In the genomic region with DNA sequence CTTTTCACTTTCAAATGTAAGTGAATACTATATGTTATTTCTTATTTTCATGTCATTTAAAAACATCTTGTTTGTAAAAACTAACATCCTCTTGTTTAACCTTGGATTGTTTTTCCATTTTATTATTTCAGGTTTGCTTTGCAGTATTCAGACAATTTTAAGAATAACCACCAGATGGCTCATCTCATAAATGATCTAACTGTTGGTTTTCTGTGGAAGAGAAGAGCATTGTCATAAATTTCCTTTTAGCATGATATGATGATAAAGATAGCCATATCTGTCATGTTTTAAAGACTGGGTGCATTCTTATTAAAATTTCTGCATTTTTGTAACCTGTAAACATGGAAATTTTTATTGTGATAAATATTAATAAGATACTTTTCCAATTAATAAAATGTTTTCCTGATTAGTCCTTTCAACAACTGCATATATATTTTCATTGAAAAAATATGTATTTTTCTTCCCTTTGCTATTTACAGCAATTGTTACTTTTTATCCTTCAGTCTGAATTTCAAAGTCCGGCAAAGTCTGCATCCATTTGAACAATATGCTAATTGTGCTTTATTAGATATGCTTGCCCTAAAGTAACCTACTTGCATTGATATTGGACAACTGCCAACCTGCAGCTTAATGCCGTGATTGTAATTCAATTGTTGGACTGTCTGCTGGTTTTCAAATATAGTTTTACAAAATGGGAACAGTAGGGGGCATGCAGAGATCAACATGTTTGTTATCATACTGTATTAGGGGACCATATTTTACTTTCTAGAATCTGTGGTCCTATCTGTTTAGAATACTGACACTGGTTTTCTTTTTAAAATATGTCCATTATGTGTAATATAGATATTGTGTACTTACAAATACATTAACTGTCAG, we compare ENCODE assay signal across 8 cellular contexts.
DNase-seq lines count a peak whose midpoint lies in the region; ATAC-seq and TF ChIP-seq lines count a peak whose summit lies in the region.

No MANE protein-coding gene starts in this region.

- H3K36me3 ChIP-seq in OCI-LY7 (ENCODE audit: insufficient read depth, low read length) (no peaks in the 10 kb centered on the region), stomach (no peaks in the 10 kb centered on the region)

- no peaks in the 10 kb centered on the region for H4K20me1 ChIP-seq in OCI-LY7 (ENCODE audit: insufficient read depth, low read length)

- no peaks in the 10 kb centered on the region for H3K27me3 ChIP-seq in stomach

- H3K27me3 Mint-ChIP-seq in stimulated activated naive CD8-positive, alpha-beta T cell treated with anti-CD3 and anti-CD28 coated beads, Interleukin-15, amount 100 ng/mL, for 72 hours: no peaks in the 10 kb centered on the region

- H3K27ac Mint-ChIP-seq in stimulated activated naive CD8-positive, alpha-beta T cell treated with anti-CD3 and anti-CD28 coated beads, Interleukin-15, amount 100 ng/mL, for 72 hours: no peak overlapping the region

- no peak for TF ChIP-seq EP300 in stomach (IDR thresholded peaks at IDR 0.05)

- H3K4me3 ChIP-seq in AG10803 (ENCODE audit: low read length) (no peak overlapping the region), OCI-LY7 (ENCODE audit: low read depth, low read length, poor library complexity, severe bottlenecking) (no peak overlapping the region), stomach (no peak overlapping the region)
- H3K4me3 ChIP-seq in Jurkat, Clone E6-1 (ENCODE audit: low read length): no peak overlapping the region

- H3K4me2 ChIP-seq in OCI-LY7 (ENCODE audit: low read length): no peak overlapping the region

- H3K4me3 Mint-ChIP-seq in stimulated activated naive CD8-positive, alpha-beta T cell treated with anti-CD3 and anti-CD28 coated beads, Interleukin-15, amount 100 ng/mL, for 72 hours: no peak overlapping the region

- no peak for TF ChIP-seq POLR2A in stomach (IDR thresholded peaks at IDR 0.05)

- DNase-seq in AG10803 (ENCODE audit: low read depth) (peak; percentile 29), OCI-LY7 (ENCODE audit: low spot score) (peak; percentile 51), fibroblast of gingiva (ENCODE audit: low read depth) (peak; percentile 29), stromal cell of bone marrow (ENCODE audit: low read depth) (peak; percentile 15), stomach (no peak)
- DNase-seq in Jurkat, Clone E6-1 (ENCODE audit: low read depth, low spot score): peak; percentile 10
- DNase-seq in activated T-cell treated with anti-CD3 and anti-CD28 coated beads, Interleukin-2, amount 50 U/mL, for 48 hours: no peak
- DNase-seq in stimulated activated naive CD8-positive, alpha-beta T cell treated with anti-CD3 and anti-CD28 coated beads, Interleukin-15, amount 100 ng/mL, for 72 hours: no peak

- H3K27ac ChIP-seq in OCI-LY7 (ENCODE audit: low read depth, low read length, poor library complexity, severe bottlenecking) (no peak overlapping the region), stomach (no peak overlapping the region)

- peak overlapping the region; percentile 11; the same call in 1 of the 2 replicates for H2AFZ ChIP-seq in OCI-LY7 (ENCODE audit: low read length)

- whole genome bisulfite sequencing in stomach, 5 donors: 14 to 26% (median 16%) methylated on average over 2 of the region's 2 CpGs

- CTCF ChIA-PET in OCI-LY7 (lab: Charles Lee; ENCODE audit: unreplicated experiment): no interaction called here

- no peaks in the 10 kb centered on the region for H3K9me2 ChIP-seq in OCI-LY7 (ENCODE audit: insufficient read depth, low read length)

- H3K4me1 Mint-ChIP-seq in stimulated activated naive CD8-positive, alpha-beta T cell treated with anti-CD3 and anti-CD28 coated beads, Interleukin-15, amount 100 ng/mL, for 72 hours: no peaks in the 10 kb centered on the region

- H3K4me1 ChIP-seq in OCI-LY7 (ENCODE audit: insufficient read depth, low read length, poor library complexity, severe bottlenecking) (no peaks in the 10 kb centered on the region), stomach (peaks cover 0 to 8% (median 4%) of the 10 kb centered on the region in 4 donors)

- H3K79me2 ChIP-seq in OCI-LY7 (ENCODE audit: insufficient read depth, low read depth, low read length): no peaks in the 10 kb centered on the region

- peak; percentile 60 for TF ChIP-seq CTCF in AG10803 (conservative IDR thresholded peaks at IDR 0.05; ENCODE audit: low read length)
- peak; percentile 73 for TF ChIP-seq CTCF in OCI-LY7 (conservative IDR thresholded peaks at IDR 0.05; ENCODE audit: low read length)
- peak in 2 of 7 experiments; percentile 5 to 15 for TF ChIP-seq CTCF in stomach (IDR thresholded peaks at IDR 0.05)

- POLR2A ChIA-PET in OCI-LY7 (lab: Charles Lee): no interaction called here

- H3K9me3 ChIP-seq in OCI-LY7 (ENCODE audit: low read length): no peaks in the 10 kb centered on the region
- H3K9me3 ChIP-seq in stomach: no peaks in the 10 kb centered on the region

- intact Hi-C loops in OCI-LY7 (cut with micrococcal nuclease; ENCODE audit: unreplicated experiment): no loop called here
- intact Hi-C loops in stomach (cut with DNase I; ENCODE audit: low total_unique reads): no loop called here

- ATAC-seq in stimulated activated naive CD8-positive, alpha-beta T cell treated with anti-CD3 and anti-CD28 coated beads, Interleukin-15, amount 100 ng/mL, for 72 hours: no peak

- H3K9me3 Mint-ChIP-seq in stimulated activated naive CD8-positive, alpha-beta T cell treated with anti-CD3 and anti-CD28 coated beads, Interleukin-15, amount 100 ng/mL, for 72 hours: no peaks in the 10 kb centered on the region

- BruUV-seq in OCI-LY7 (replicated peaks; lab: Mats Ljungman, UMichigan): no TSS peak

Comparison
In these comparisons a context has a peak if more than half of its experiments do, and no peak if none do; other contexts are left out.
1. DNase-seq: peak in AG10803 (single experiment), Jurkat, Clone E6-1 (single experiment), OCI-LY7 (single experiment), fibroblast of gingiva (single experiment) and stromal cell of bone marrow (single experiment); none in activated T-cell treated with anti-CD3 and anti-CD28 coated beads, Interleukin-2, amount 50 U/mL, for 48 hours (0 of 2), stimulated activated naive CD8-positive, alpha-beta T cell treated with anti-CD3 and anti-CD28 coated beads, Interleukin-15, amount 100 ng/mL, for 72 hours (0 of 2) and stomach (single experiment).